ENCODE assay signal across 15 cellular contexts in genomic region chr15:61411941-61412510, GRCh38.
A peak's percentile ranks its signal among the peaks of the same experiment; 100 is the strongest.
DNase-seq lines count a peak whose midpoint lies in the region; TF ChIP-seq lines count a peak whose summit lies in the region.
"Had no signal": no experiment of that assay in that cellular context is flagged by ENCODE, and none has a peak within 500 bp of the region (broad histone marks: within the 10 kb centered on the region; RNA-seq: fewer than 3 reads in every experiment).

No MANE protein-coding gene starts in this region.

- H3K27me3 ChIP-seq in colonic mucosa = no peaks in the 10 kb centered on the region
- H3K27me3 ChIP-seq: Peyer's patch had no signal

- intact Hi-C loops in colonic mucosa (cut with DNase I) = no loop called here

- TF ChIP-seq CTCF in VCaP (conservative IDR thresholded peaks at IDR 0.05) (0 out of 2 replicates have a peak, but pooled peaks have one; percentile 9), colonic mucosa (IDR thresholded peaks at IDR 0.05) (no peak)

- H3K27ac ChIP-seq in VCaP = peak overlapping the region; percentile 40
- no peak overlapping the region for H3K27ac ChIP-seq in colonic mucosa
- H3K27ac ChIP-seq: A549, KMS-11, Peyer's patch had no signal

- DNase-seq in NCI-H2171 treated with DMSO at 0.1 percent for 48 hours (lab: John Stamatoyannopoulos, UW) (peak; percentile 47), NCI-H2171 (lab: John Stamatoyannopoulos, UW) (no peak), left kidney (ENCODE audit: low read depth, low spot score) (peak; percentile 46), superior temporal gyrus (ENCODE audit: extremely low spot score) (peak; percentile 19), colonic mucosa (no peak)
- no peak for DNase-seq in activated CD4-positive, alpha-beta T cell treated with anti-CD3 and anti-CD28 coated beads for 4 hours
- DNase-seq in activated T-cell treated with anti-CD3 and anti-CD28 coated beads, Interleukin-2, amount 50 U/mL, for 48 hours = no peak
- DNase-seq: C1 segment of cervical spinal cord, NCI-H1105 treated with DMSO at 0.1 percent for 48 hours, NCI-H1930, Peyer's patch, SHP77 had no signal

- no peaks in the 10 kb centered on the region for H3K4me1 ChIP-seq in colonic mucosa
- H3K4me1 ChIP-seq: A549, Peyer's patch had no signal

- no peaks in the 10 kb centered on the region for H3K9me3 ChIP-seq in colonic mucosa
- H3K9me3 ChIP-seq: A549, Peyer's patch had no signal

- no peaks in the 10 kb centered on the region for H3K36me3 ChIP-seq in colonic mucosa
- H3K36me3 ChIP-seq: Peyer's patch had no signal

- no peak overlapping the region for H3K9ac ChIP-seq in colonic mucosa (ENCODE audit: low read depth in 2 of 2, low read length in 2 of 2)
- H3K9ac ChIP-seq: KMS-11 had no signal

- no peak overlapping the region for H3K4me3 ChIP-seq in colonic mucosa
- H3K4me3 ChIP-seq: A549, Peyer's patch had no signal

Comparison
In these comparisons a context has a peak if more than half of its experiments do, and no peak if none do; other contexts are left out.
1. DNase-seq: peak in NCI-H2171 treated with DMSO at 0.1 percent for 48 hours (single experiment), left kidney (single experiment) and superior temporal gyrus (single experiment); none in NCI-H2171 (single experiment), activated CD4-positive, alpha-beta T cell treated with anti-CD3 and anti-CD28 coated beads for 4 hours (0 of 2), activated T-cell treated with anti-CD3 and anti-CD28 coated beads, Interleukin-2, amount 50 U/mL, for 48 hours (0 of 2) and colonic mucosa (single experiment).